Comparison of ENCODE assay signal across 7 cellular contexts in genomic region chr17:7477392-7478275, GRCh38. TPM values are rescaled to one million over a fixed set of nuclear protein-coding genes. Genes with fewer than 3 reads are reported as not detected.
DNase-seq lines count a peak whose midpoint lies in the region; ATAC-seq and TF ChIP-seq lines count a peak whose summit lies in the region.

No MANE protein-coding gene starts in this region.

- no peaks in the 10 kb centered on the region for H3K27me3 ChIP-seq in WERI-Rb-1 (ENCODE audit: insufficient read depth, low read depth, severe bottlenecking)
- H3K27me3 ChIP-seq in endocrine pancreas (ENCODE audit: control insufficient read depth, insufficient read depth, low read length) = no peaks in the 10 kb centered on the region
- H3K27me3 ChIP-seq in thyroid gland = no peaks in the 10 kb centered on the region

- intact Hi-C loops in thyroid gland (cut with DNase I) = loop anchor here (5.0 kb wide), 1 partner anchor 35 kb away; no protein-coding TSS in a partner anchor

- peak overlapping the region; percentile 45 for H3K9ac ChIP-seq in endocrine pancreas (ENCODE audit: control insufficient read depth, insufficient read depth, low read length)

- CTCF ChIA-PET in HEK293 (lab: Yijun Ruan, JAX) = interaction anchor here (0.5 to 3.4 kb wide), 6 partner anchors 32 to 156 kb away, joined by 3 to 14 read pairs (median 7); partner anchors contain the start of gene TMEM102

- peak overlapping the region; percentile 97; the same call in 1 of the 2 replicates for H3K27ac ChIP-seq in HEK293 (ENCODE audit: extremely low read depth, low read depth, low read length)
- peak overlapping the region; percentile 97 for H3K27ac ChIP-seq in WERI-Rb-1
- peak overlapping the region; percentile 89 for H3K27ac ChIP-seq in mesodermal cell (ENCODE audit: low read depth, low read length, severe bottlenecking)
- H3K27ac ChIP-seq in thyroid gland = peak overlapping the region; percentile 100

- TF ChIP-seq CTCF in HEK293 (tag by site-specific recombination; IDR thresholded peaks at IDR 0.05) (no peak), WERI-Rb-1 (IDR thresholded peaks at IDR 0.05; ENCODE audit: low read depth, low read length) (no peak), thyroid gland (IDR thresholded peaks at IDR 0.05) (no peak)

- no peak for ATAC-seq in GM18498 (IDR thresholded peaks at IDR 0.05; ENCODE audit: unreplicated experiment)

- H3K9me3 ChIP-seq in HEK293 (ENCODE audit: control insufficient read depth, insufficient read depth, low read depth, low read length) (no peaks in the 10 kb centered on the region), WERI-Rb-1 (ENCODE audit: severe bottlenecking) (no peaks in the 10 kb centered on the region), endocrine pancreas (ENCODE audit: control insufficient read depth, low read length) (no peaks in the 10 kb centered on the region), mesodermal cell (ENCODE audit: control insufficient read depth, low read length) (no peaks in the 10 kb centered on the region), thyroid gland (no peaks in the 10 kb centered on the region)

- H3K36me3 ChIP-seq in HEK293 (ENCODE audit: control insufficient read depth in 2 of 2, insufficient read depth in 1 of 2, low read length in 2 of 2) (no peaks in the 10 kb centered on the region; a peak in 1 of 3 replicates), WERI-Rb-1 (no peaks in the 10 kb centered on the region), endocrine pancreas (ENCODE audit: control insufficient read depth, insufficient read depth, low read length) (no peaks in the 10 kb centered on the region), mesodermal cell (ENCODE audit: control insufficient read depth, insufficient read depth, low read length) (no peaks in the 10 kb centered on the region), thyroid gland (no peaks in the 10 kb centered on the region)

- POLR2A ChIA-PET in HEK293 (lab: Yijun Ruan, JAX) = interaction anchor here (1.0 to 2.4 kb wide), 2 partner anchors 7 to 42 kb away, joined by 3 to 19 read pairs; partner anchors contain the start of genes POLR2A and TMEM102

- WGBS in mesodermal cell (ENCODE audit: insufficient coverage in 2 of 2), 2 experiments = 73 to 77% methylated on average over 7 to 20 of the region's 26 CpGs
- 9 to 23% methylated on average over 25 to 26 of the region's 26 CpGs for whole genome bisulfite sequencing in thyroid gland, 2 donors

- H3K4me1 ChIP-seq in HEK293 (ENCODE audit: control insufficient read depth, insufficient read depth, low read length) (peaks cover 15% of the 10 kb centered on the region), endocrine pancreas (ENCODE audit: control insufficient read depth, insufficient read depth, low read length) (peaks cover 8% of the 10 kb centered on the region), mesodermal cell (ENCODE audit: control insufficient read depth, insufficient read depth, low read length, poor library complexity, severe bottlenecking) (peaks cover 40% of the 10 kb centered on the region), thyroid gland (peaks cover 45 to 66% of the 10 kb centered on the region in 2 donors)

- peak in 1 of 2 donors; percentile 81 for TF ChIP-seq POLR2A in thyroid gland (IDR thresholded peaks at IDR 0.05)

- DNase-seq in WERI-Rb-1 (peak; percentile 80), thyroid gland (peak; percentile 77 to 82), NCI-H446 treated with DMSO at 0.1 percent for 48 hours (lab: John Stamatoyannopoulos, UW) (no peak)

- H3K4me3 ChIP-seq in HEK293 (ENCODE audit: low read depth, low read length) = no peak overlapping the region; the same call in 1 of the 2 replicates
- peak overlapping the region; percentile 68 for H3K4me3 ChIP-seq in WERI-Rb-1 (ENCODE audit: low read depth, low read length)
- H3K4me3 ChIP-seq in endocrine pancreas (ENCODE audit: control insufficient read depth, insufficient read depth, low read length) = peak overlapping the region; percentile 73
- H3K4me3 ChIP-seq in mesodermal cell (ENCODE audit: extremely low read depth, insufficient read depth, low read length, poor library complexity, severe bottlenecking) = peak overlapping the region; percentile 72
- H3K4me3 ChIP-seq in thyroid gland (replicated peaks in 1 of 3) = peak overlapping the region in 2 of 3 donors; percentile 99 to 100

TF ChIP-seq in HEK293, 187 proteins besides CTCF, POLR2A, EP300 and RAD21 (continues in another document):
- TF ChIP-seq MYNN (tag by site-specific recombination; IDR thresholded peaks at IDR 0.05; ENCODE audit: borderline replicate concordance) (no peak), ZNF140 (tag by site-specific recombination; IDR thresholded peaks at IDR 0.05) (no peak), ZIC2 (tag by site-specific recombination; IDR thresholded peaks at IDR 0.05) (0 out of 2 replicates have a peak, but pooled peaks have one; percentile 26), EGR2 (tag by site-specific recombination; IDR thresholded peaks at IDR 0.05; ENCODE audit: low read depth) (no peak), ZFP69B (tag by site-specific recombination; IDR thresholded peaks at IDR 0.05) (peak; percentile 59), ZSCAN23 (tag by site-specific recombination; IDR thresholded peaks at IDR 0.05) (no peak), ZNF174 (tag by site-specific recombination; IDR thresholded peaks at IDR 0.05) (no peak), ZNF133 (tag by site-specific recombination; IDR thresholded peaks at IDR 0.05) (no peak), MEIS1 (CRISPR knock-in tag; IDR thresholded peaks at IDR 0.05; ENCODE audit: borderline replicate concordance) (no peak), KLF8 (tag by site-specific recombination; IDR thresholded peaks at IDR 0.05) (no peak), ZNF16 (tag by site-specific recombination; IDR thresholded peaks at IDR 0.05; ENCODE audit: low read depth) (no peak)
- TF ChIP-seq, protein P1, sequence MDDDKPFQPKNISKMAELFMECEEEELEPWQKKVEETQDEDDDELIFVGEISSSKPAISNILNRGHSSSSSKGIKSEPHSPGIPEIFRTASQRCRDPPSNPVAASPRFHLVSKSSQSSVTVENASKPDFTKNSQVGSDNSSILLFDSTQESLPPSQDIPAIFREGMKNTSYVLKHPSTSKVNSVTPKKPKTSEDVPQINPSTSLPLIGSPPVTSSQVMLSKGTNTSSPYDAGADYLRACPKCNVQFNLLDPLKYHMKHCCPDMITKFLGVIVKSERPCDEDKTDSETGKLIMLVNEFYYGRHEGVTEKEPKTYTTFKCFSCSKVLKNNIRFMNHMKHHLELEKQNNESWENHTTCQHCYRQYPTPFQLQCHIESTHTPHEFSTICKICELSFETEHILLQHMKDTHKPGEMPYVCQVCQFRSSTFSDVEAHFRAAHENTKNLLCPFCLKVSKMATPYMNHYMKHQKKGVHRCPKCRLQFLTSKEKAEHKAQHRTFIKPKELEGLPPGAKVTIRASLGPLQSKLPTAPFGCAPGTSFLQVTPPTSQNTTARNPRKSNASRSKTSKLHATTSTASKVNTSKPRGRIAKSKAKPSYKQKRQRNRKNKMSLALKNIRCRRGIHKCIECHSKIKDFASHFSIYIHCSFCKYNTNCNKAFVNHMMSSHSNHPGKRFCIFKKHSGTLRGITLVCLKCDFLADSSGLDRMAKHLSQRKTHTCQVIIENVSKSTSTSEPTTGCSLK (tag by site-specific recombination; IDR thresholded peaks at IDR 0.05) = no peak
- TF ChIP-seq, protein P2, sequence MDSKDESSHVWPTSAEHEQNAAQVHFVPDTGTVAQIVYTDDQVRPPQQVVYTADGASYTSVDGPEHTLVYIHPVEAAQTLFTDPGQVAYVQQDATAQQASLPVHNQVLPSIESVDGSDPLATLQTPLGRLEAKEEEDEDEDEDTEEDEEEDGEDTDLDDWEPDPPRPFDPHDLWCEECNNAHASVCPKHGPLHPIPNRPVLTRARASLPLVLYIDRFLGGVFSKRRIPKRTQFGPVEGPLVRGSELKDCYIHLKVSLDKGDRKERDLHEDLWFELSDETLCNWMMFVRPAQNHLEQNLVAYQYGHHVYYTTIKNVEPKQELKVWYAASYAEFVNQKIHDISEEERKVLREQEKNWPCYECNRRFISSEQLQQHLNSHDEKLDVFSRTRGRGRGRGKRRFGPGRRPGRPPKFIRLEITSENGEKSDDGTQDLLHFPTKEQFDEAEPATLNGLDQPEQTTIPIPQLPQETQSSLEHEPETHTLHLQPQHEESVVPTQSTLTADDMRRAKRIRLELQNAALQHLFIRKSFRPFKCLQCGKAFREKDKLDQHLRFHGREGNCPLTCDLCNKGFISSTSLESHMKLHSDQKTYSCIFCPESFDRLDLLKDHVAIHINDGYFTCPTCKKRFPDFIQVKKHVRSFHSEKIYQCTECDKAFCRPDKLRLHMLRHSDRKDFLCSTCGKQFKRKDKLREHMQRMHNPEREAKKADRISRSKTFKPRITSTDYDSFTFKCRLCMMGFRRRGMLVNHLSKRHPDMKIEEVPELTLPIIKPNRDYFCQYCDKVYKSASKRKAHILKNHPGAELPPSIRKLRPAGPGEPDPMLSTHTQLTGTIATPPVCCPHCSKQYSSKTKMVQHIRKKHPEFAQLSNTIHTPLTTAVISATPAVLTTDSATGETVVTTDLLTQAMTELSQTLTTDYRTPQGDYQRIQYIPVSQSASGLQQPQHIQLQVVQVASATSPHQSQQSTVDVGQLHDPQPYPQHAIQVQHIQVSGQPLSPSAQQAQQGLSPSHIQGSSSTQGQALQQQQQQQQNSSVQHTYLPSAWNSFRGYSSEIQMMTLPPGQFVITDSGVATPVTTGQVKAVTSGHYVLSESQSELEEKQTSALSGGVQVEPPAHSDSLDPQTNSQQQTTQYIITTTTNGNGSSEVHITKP (tag by site-specific recombination; IDR thresholded peaks at IDR 0.05) = no peak

RNA-seq across cellular contexts. Expression of gene ZBTB4, which starts 1.8 kb away (rescaled TPM):
- 19.3 TPM for polyA plus RNA-seq in mesodermal cell (2013, experiment 1 of 2)
- polyA plus RNA-seq in mesodermal cell (2013, experiment 2 of 2) = 17.7 TPM
- 10 to 100 TPM; 58.5 to 85.2 (median 79.9) TPM for total RNA-seq in thyroid gland

RNA-seq across cellular contexts. Expression of gene SLC35G6, which starts 3.6 kb away (rescaled TPM):
- not detected for polyA plus RNA-seq in mesodermal cell (2013, experiment 1 of 2)
- not detected for polyA plus RNA-seq in mesodermal cell (2013, experiment 2 of 2)
- not detected for total RNA-seq in thyroid gland

RNA-seq across cellular contexts. Expression of gene POLR2A, which starts 6.5 kb away (rescaled TPM):
- polyA plus RNA-seq in mesodermal cell (2013, experiment 1 of 2) = 83.9 TPM
- polyA plus RNA-seq in mesodermal cell (2013, experiment 2 of 2) = 70.0 TPM
- total RNA-seq in thyroid gland = 100 to 1,000 TPM in 2 of 4 donors, 10 to 100 TPM in 2; 47.6 to 125 (median 82.2) TPM

RNA-seq across cellular contexts. Expression of gene CHRNB1, which starts 32.8 kb away (rescaled TPM):
- polyA plus RNA-seq in mesodermal cell (2013, experiment 1 of 2) = 10.3 TPM
- 9.7 TPM for polyA plus RNA-seq in mesodermal cell (2013, experiment 2 of 2)
- total RNA-seq in thyroid gland = 10 to 100 TPM; 13.4 to 29.2 (median 19.8) TPM

RNA-seq across cellular contexts. Expression of gene FGF11, which starts 38.3 kb away (rescaled TPM):
- 10.0 TPM for polyA plus RNA-seq in mesodermal cell (2013, experiment 1 of 2)
- 6.1 TPM for polyA plus RNA-seq in mesodermal cell (2013, experiment 2 of 2)
- total RNA-seq in thyroid gland = 10 to 100 TPM in 3 of 4 donors, 1 to 10 TPM in 1; 4.3 to 12.1 (median 10.5) TPM
